Comparison of ENCODE assay signal across 14 cellular contexts in genomic region chr11:112162761-112163669, GRCh38. TPM values are rescaled to one million over a fixed set of nuclear protein-coding genes. Genes with fewer than 3 reads are reported as not detected.
A peak's percentile ranks its signal among the peaks of the same experiment; 100 is the strongest.
DNase-seq lines count a peak whose midpoint lies in the region; ATAC-seq, FAIRE-seq and TF ChIP-seq lines count a peak whose summit lies in the region.
"Had no signal": no experiment of that assay in that cellular context is flagged by ENCODE, and none has a peak within 500 bp of the region (broad histone marks: within the 10 kb centered on the region; RNA-seq: fewer than 3 reads in every experiment).

No MANE protein-coding gene starts in this region.

- intact Hi-C loops in HepG2 (cut with micrococcal nuclease; ENCODE audit: unreplicated experiment): no loop called here

- POLR2A ChIA-PET in HepG2 (lab: Yijun Ruan, JAX): no interaction called here

- DNase-seq in LHCN-M2 (ENCODE audit: low read depth) (peak; percentile 26), coronary artery (ENCODE audit: low spot score) (no peak), HepG2 (ENCODE audit: low spot score) (peak; percentile 21), suprapubic skin (ENCODE audit: low spot score in 2 of 2) (no peak), 8988T (no peak), NCI-H2171 treated with DMSO at 0.1 percent for 48 hours (lab: John Stamatoyannopoulos, UW) (no peak)
- no peak for DNase-seq in effector memory CD4-positive, alpha-beta T cell
- DNase-seq: amniotic stem cell, foreskin melanocyte, NCI-H2081 had no signal

- in situ Hi-C loops in HepG2 (cut with HindIII; ENCODE audit: extremely low pct_ligation_motif_present, low pct_unique_long_range_greater_than_20kb): no loop called here

- BruUV-seq in HepG2 (replicated peaks; lab: Mats Ljungman, UMichigan): no TSS peak

- no peaks in the 10 kb centered on the region for H3K9me3 ChIP-seq in HepG2 (ENCODE audit: low read length)
- no peaks in the 10 kb centered on the region for H3K9me3 ChIP-seq in suprapubic skin
- no peaks in the 10 kb centered on the region for H3K9me3 ChIP-seq in effector memory CD4-positive, alpha-beta T cell (ENCODE audit: control insufficient read depth, low read length)
- H3K9me3 ChIP-seq: prostate gland had no signal

- TF ChIP-seq POLR2A in HepG2 (IDR thresholded peaks at IDR 0.05; ENCODE audit: insufficient read depth in 1 of 2, low read depth in 2 of 2, low read length in 2 of 2): no peak
- TF ChIP-seq POLR2A in suprapubic skin (IDR thresholded peaks at IDR 0.05): no peak

- no peak overlapping the region for H2AFZ ChIP-seq in HepG2 (ENCODE audit: low read length)

- no peak for TF ChIP-seq RAD21 in HepG2 (CRISPR knock-in tag; IDR thresholded peaks at IDR 0.05)

- CTCF ChIA-PET in HepG2 (lab: Yijun Ruan, JAX; ENCODE audit: low intra/inter-chr PET ratio, low total read pairs): no interaction called here

- H3K36me3 ChIP-seq in HepG2 (replicated peaks in 1 of 2; ENCODE audit: control insufficient read depth in 1 of 2, insufficient read depth in 2 of 2, low read length in 2 of 2) (no peaks in the 10 kb centered on the region), suprapubic skin (no peaks in the 10 kb centered on the region)
- H3K36me3 ChIP-seq in effector memory CD4-positive, alpha-beta T cell (ENCODE audit: control insufficient read depth, insufficient read depth, low read length): no peaks in the 10 kb centered on the region
- H3K36me3 ChIP-seq: prostate gland had no signal

- TF ChIP-seq EP300 in HepG2 (IDR thresholded peaks at IDR 0.05; ENCODE audit: low read depth in 2 of 2, low read length in 2 of 2) (no peak), HepG2 (CRISPR knock-in tag; IDR thresholded peaks at IDR 0.05; ENCODE audit: borderline replicate concordance) (no peak), suprapubic skin (IDR thresholded peaks at IDR 0.05) (no peak)

- peak overlapping the region; percentile 55 for H3K4me3 ChIP-seq in coronary artery
- peak overlapping the region in 2 of 3 experiments; percentile 15; a peak in 2 of 6 replicates for H3K4me3 ChIP-seq in HepG2 (replicated peaks in 1 of 3; ENCODE audit: insufficient read depth in 1 of 3, low read depth in 2 of 3, low read length in 3 of 3)
- peak overlapping the region; percentile 42 for H3K4me3 ChIP-seq in suprapubic skin
- H3K4me3 ChIP-seq in effector memory CD4-positive, alpha-beta T cell (ENCODE audit: insufficient read depth, low read depth, low read length, poor library complexity, severe bottlenecking): no peak overlapping the region
- H3K4me3 ChIP-seq: prostate gland had no signal

- H3K27ac ChIP-seq in coronary artery (no peak overlapping the region), HepG2 (ENCODE audit: extremely low read length, insufficient read depth, low read length) (no peak overlapping the region), suprapubic skin (peak overlapping the region; percentile 68)
- H3K27ac ChIP-seq in effector memory CD4-positive, alpha-beta T cell (ENCODE audit: insufficient read depth, low read length, poor library complexity, severe bottlenecking): no peak overlapping the region
- H3K27ac ChIP-seq: prostate gland had no signal

- TF ChIP-seq CTCF in coronary artery (IDR thresholded peaks at IDR 0.05) (no peak), HepG2 (CRISPR knock-in tag; IDR thresholded peaks at IDR 0.05) (no peak), suprapubic skin (IDR thresholded peaks at IDR 0.05) (no peak)

- H4K20me1 ChIP-seq in HepG2 (ENCODE audit: insufficient read depth, low read length): no peaks in the 10 kb centered on the region

- H3K9ac ChIP-seq in HepG2 (ENCODE audit: insufficient read depth, low read depth, low read length): no peak overlapping the region

- H3K27me3 ChIP-seq in HepG2 (ENCODE audit: control insufficient read depth in 1 of 2, insufficient read depth in 2 of 2, low read length in 2 of 2) (no peaks in the 10 kb centered on the region), suprapubic skin (no peaks in the 10 kb centered on the region)
- no peaks in the 10 kb centered on the region for H3K27me3 ChIP-seq in effector memory CD4-positive, alpha-beta T cell (replicated peaks; ENCODE audit: control insufficient read depth, insufficient read depth, low read length, poor library complexity, severe bottlenecking)

- FAIRE-seq in HepG2 (lab: Jason Lieb, UNC): no peak
- FAIRE-seq: HTR-8/SVneo had no signal

- 19% methylated on average over 6 of the region's 6 CpGs for WGBS in HepG2 (ENCODE audit: low lambda C conversion rate)
- 48% methylated on average over 6 of the region's 6 CpGs for WGBS in suprapubic skin

- H3K4me1 ChIP-seq in HepG2 (ENCODE audit: insufficient read depth, low read length) (peaks cover 54% of the 10 kb centered on the region), suprapubic skin (peaks cover 50% of the 10 kb centered on the region)
- no peaks in the 10 kb centered on the region for H3K4me1 ChIP-seq in effector memory CD4-positive, alpha-beta T cell (ENCODE audit: control insufficient read depth, insufficient read depth, low read length, poor library complexity, severe bottlenecking)
- H3K4me1 ChIP-seq: prostate gland had no signal

- no peaks in the 10 kb centered on the region for H3K79me2 ChIP-seq in HepG2 (ENCODE audit: insufficient read depth, low read length)

- ATAC-seq in HepG2: peak; percentile 67
- no peak for ATAC-seq in HG03097 (IDR thresholded peaks at IDR 0.05; ENCODE audit: low FRiP score, unreplicated experiment)

- peak overlapping the region; percentile 43 for H3K4me2 ChIP-seq in HepG2 (ENCODE audit: low read depth, low read length)

RNA-seq across cellular contexts. Expression of gene IL18, which starts 0.9 kb away (rescaled TPM):
- total RNA-seq in LHCN-M2 (2014; rRNA removed) (0.23 and 1.2 TPM in 2 replicates), HepG2 (2016; rRNA removed; fragmentation: Illumina TruSeq; extraction: Trizol) (0.89 and 1.4 TPM in 2 replicates), suprapubic skin (100 to 1,000 TPM; 161 to 329 (median 184) TPM)
- polyA plus RNA-seq in LHCN-M2 (2012): 0.39 TPM
- 0.30 and 0.44 TPM in 2 replicates for total RNA-seq in HepG2 (2016; cell fraction: cytosol; rRNA removed; fragmentation: Illumina TruSeq; extraction: Trizol; ENCODE audit: low read depth)
- total RNA-seq in HepG2 (2016; cell fraction: insoluble cytoplasmic fraction; rRNA removed; fragmentation: Illumina TruSeq; extraction: Trizol): 1.4 TPM in 2 replicates
- total RNA-seq in HepG2 (2016; cell fraction: membrane; rRNA removed; fragmentation: Illumina TruSeq; extraction: Trizol): 0.72 and 0.74 TPM in 2 replicates
- total RNA-seq in HepG2 (2016; cell fraction: nucleus; rRNA removed; fragmentation: Illumina TruSeq; extraction: Trizol): 0.66 and 0.75 TPM in 2 replicates
- 2.7 and 3.6 TPM in 2 replicates for polyA plus RNA-seq in HepG2 (2011; rRNA removed)
- 1.2 and 1.7 TPM in 2 replicates for polyA plus RNA-seq in HepG2 (2011; cell fraction: cytosol; rRNA removed)
- polyA plus RNA-seq in HepG2 (2011; cell fraction: nucleus; rRNA removed): 1.4 and 2.7 TPM in 2 replicates
- polyA plus RNA-seq in HepG2 (2012): 0.31 and 0.44 TPM in 2 replicates
- polyA plus RNA-seq in HepG2 (2016; cell fraction: cytosol; fragmentation: Illumina TruSeq; extraction: Trizol; ENCODE audit: low read depth): 0.38 and 0.43 TPM in 2 replicates
- 1.1 and 1.3 TPM in 2 replicates for polyA plus RNA-seq in HepG2 (2016; cell fraction: insoluble cytoplasmic fraction; fragmentation: Illumina TruSeq; extraction: Trizol; ENCODE audit: low read depth)
- 0.60 and 1.1 TPM in 2 replicates for polyA plus RNA-seq in HepG2 (2016; cell fraction: membrane; fragmentation: Illumina TruSeq; extraction: Trizol; ENCODE audit: low read depth)
- 1.5 and 2.4 TPM in 2 replicates for polyA plus RNA-seq in HepG2 (2016; cell fraction: nucleus; fragmentation: Illumina TruSeq; extraction: Trizol; ENCODE audit: insufficient read depth, low read depth)
- 0.50 and 22.8 TPM in 2 replicates for polyA minus RNA-seq in HepG2 (2011; rRNA and poly(A)+ RNA removed; ENCODE audit: low replicate concordance)
- polyA minus RNA-seq in HepG2 (2011; cell fraction: cytosol; rRNA and poly(A)+ RNA removed): 0.97 and 1.5 TPM in 2 replicates
- 4.1 TPM in 2 replicates for polyA minus RNA-seq in HepG2 (2011; cell fraction: nucleus; rRNA and poly(A)+ RNA removed)

RNA-seq across cellular contexts. Expression of gene TEX12, which starts 4.2 kb away (rescaled TPM):
- total RNA-seq in LHCN-M2 (2014; rRNA removed) (not detected in 2 replicates), HepG2 (2016; rRNA removed; fragmentation: Illumina TruSeq; extraction: Trizol) (not detected in 2 replicates), suprapubic skin (1 to 10 TPM in 2 of 4 donors, not detected in 2; 1.1 to 1.2 TPM)
- polyA plus RNA-seq in LHCN-M2 (2012): not detected
- total RNA-seq in HepG2 (2016; cell fraction: cytosol; rRNA removed; fragmentation: Illumina TruSeq; extraction: Trizol; ENCODE audit: low read depth): not detected in 2 replicates
- total RNA-seq in HepG2 (2016; cell fraction: insoluble cytoplasmic fraction; rRNA removed; fragmentation: Illumina TruSeq; extraction: Trizol): 0.15 TPM in 1 of 2 replicates, not detected in the other
- not detected in 2 replicates for total RNA-seq in HepG2 (2016; cell fraction: membrane; rRNA removed; fragmentation: Illumina TruSeq; extraction: Trizol)
- total RNA-seq in HepG2 (2016; cell fraction: nucleus; rRNA removed; fragmentation: Illumina TruSeq; extraction: Trizol): 0.69 TPM in 1 of 2 replicates, not detected in the other
- not detected in 2 replicates for polyA plus RNA-seq in HepG2 (2011; rRNA removed)
- polyA plus RNA-seq in HepG2 (2011; cell fraction: cytosol; rRNA removed): not detected in 2 replicates
- polyA plus RNA-seq in HepG2 (2011; cell fraction: nucleus; rRNA removed): 0.19 TPM in 1 of 2 replicates, not detected in the other
- polyA plus RNA-seq in HepG2 (2012): not detected in 2 replicates
- polyA plus RNA-seq in HepG2 (2016; cell fraction: cytosol; fragmentation: Illumina TruSeq; extraction: Trizol; ENCODE audit: low read depth): not detected in 2 replicates
- polyA plus RNA-seq in HepG2 (2016; cell fraction: insoluble cytoplasmic fraction; fragmentation: Illumina TruSeq; extraction: Trizol; ENCODE audit: low read depth): not detected in 2 replicates
- not detected in 2 replicates for polyA plus RNA-seq in HepG2 (2016; cell fraction: membrane; fragmentation: Illumina TruSeq; extraction: Trizol; ENCODE audit: low read depth)
- 1.6 TPM in 1 of 2 replicates, not detected in the other for polyA plus RNA-seq in HepG2 (2016; cell fraction: nucleus; fragmentation: Illumina TruSeq; extraction: Trizol; ENCODE audit: insufficient read depth, low read depth)
- polyA minus RNA-seq in HepG2 (2011; rRNA and poly(A)+ RNA removed; ENCODE audit: low replicate concordance): not detected in 2 replicates
- not detected in 2 replicates for polyA minus RNA-seq in HepG2 (2011; cell fraction: cytosol; rRNA and poly(A)+ RNA removed)
- polyA minus RNA-seq in HepG2 (2011; cell fraction: nucleus; rRNA and poly(A)+ RNA removed): not detected in 2 replicates
- total RNA-seq: left ventricle myocardium superior had no signal

RNA-seq across cellular contexts. Expression of gene BCO2, which starts 12.3 kb away (rescaled TPM):
- total RNA-seq in LHCN-M2 (2014; rRNA removed): 0.19 and 0.23 TPM in 2 replicates
- 0.13 TPM for polyA plus RNA-seq in LHCN-M2 (2012)
- 0.38 TPM in 1 of 2 replicates, not detected in the other for total RNA-seq in HepG2 (2016; rRNA removed; fragmentation: Illumina TruSeq; extraction: Trizol)
- 0.40 and 1.2 TPM in 2 replicates for total RNA-seq in HepG2 (2016; cell fraction: cytosol; rRNA removed; fragmentation: Illumina TruSeq; extraction: Trizol; ENCODE audit: low read depth)
- 0.34 and 0.41 TPM in 2 replicates for total RNA-seq in HepG2 (2016; cell fraction: insoluble cytoplasmic fraction; rRNA removed; fragmentation: Illumina TruSeq; extraction: Trizol)
- total RNA-seq in HepG2 (2016; cell fraction: membrane; rRNA removed; fragmentation: Illumina TruSeq; extraction: Trizol): 0.52 and 0.62 TPM in 2 replicates
- 0.78 and 0.81 TPM in 2 replicates for total RNA-seq in HepG2 (2016; cell fraction: nucleus; rRNA removed; fragmentation: Illumina TruSeq; extraction: Trizol)
- 0.58 and 0.67 TPM in 2 replicates for polyA plus RNA-seq in HepG2 (2011; rRNA removed)
- polyA plus RNA-seq in HepG2 (2011; cell fraction: cytosol; rRNA removed): 0.15 and 0.19 TPM in 2 replicates
- polyA plus RNA-seq in HepG2 (2011; cell fraction: nucleus; rRNA removed): 1.1 and 1.8 TPM in 2 replicates
- 0.72 and 1.4 TPM in 2 replicates for polyA plus RNA-seq in HepG2 (2012)
- polyA plus RNA-seq in HepG2 (2016; cell fraction: cytosol; fragmentation: Illumina TruSeq; extraction: Trizol; ENCODE audit: low read depth): not detected in 2 replicates
- 0.40 and 0.53 TPM in 2 replicates for polyA plus RNA-seq in HepG2 (2016; cell fraction: insoluble cytoplasmic fraction; fragmentation: Illumina TruSeq; extraction: Trizol; ENCODE audit: low read depth)
- not detected in 2 replicates for polyA plus RNA-seq in HepG2 (2016; cell fraction: membrane; fragmentation: Illumina TruSeq; extraction: Trizol; ENCODE audit: low read depth)
- polyA plus RNA-seq in HepG2 (2016; cell fraction: nucleus; fragmentation: Illumina TruSeq; extraction: Trizol; ENCODE audit: insufficient read depth, low read depth): 2.3 and 2.8 TPM in 2 replicates
- 0.28 and 0.40 TPM in 2 replicates for polyA minus RNA-seq in HepG2 (2011; rRNA and poly(A)+ RNA removed; ENCODE audit: low replicate concordance)
- not detected in 2 replicates for polyA minus RNA-seq in HepG2 (2011; cell fraction: cytosol; rRNA and poly(A)+ RNA removed)
- polyA minus RNA-seq in HepG2 (2011; cell fraction: nucleus; rRNA and poly(A)+ RNA removed): 2.7 and 4.0 TPM in 2 replicates
- 10 to 100 TPM in 1 of 4 donors, 1 to 10 TPM in 3; 1.2 to 28.2 (median 2.7) TPM for total RNA-seq in suprapubic skin

Comparison
In these comparisons a context has a peak if more than half of its experiments do, and no peak if none do; other contexts are left out.
1. DNase-seq: peak in LHCN-M2 (single experiment) and HepG2 (single experiment); none in coronary artery (single experiment), suprapubic skin (0 of 2), 8988T (single experiment), NCI-H2171 treated with DMSO at 0.1 percent for 48 hours (single experiment) and effector memory CD4-positive, alpha-beta T cell (0 of 3).
2. RNA of gene IL18, which starts 0.9 kb away (total RNA-seq): 161 to 329 TPM in suprapubic skin; 0.30 to 1.4 TPM in HepG2 and 0.23 to 1.2 TPM in LHCN-M2; every median in the first group is over 10 times any median in the second.